In genomic region chr1:182599339-182599738, GRCh38 we compare ENCODE assay signal across 9 cellular contexts. TPM values are rescaled to one million over a fixed set of nuclear protein-coding genes. Genes with fewer than 3 reads are reported as not detected.
DNase-seq lines count a peak whose midpoint lies in the region; ATAC-seq, FAIRE-seq and TF ChIP-seq lines count a peak whose summit lies in the region.
"Had no signal": no experiment of that assay in that cellular context is flagged by ENCODE, and none has a peak within 500 bp of the region (broad histone marks: within the 10 kb centered on the region; RNA-seq: fewer than 3 reads in every experiment).

No MANE protein-coding gene starts in this region.

- peaks cover 37% of the 10 kb centered on the region for H3K36me3 ChIP-seq in BLaER1

- ATAC-seq in foreskin keratinocyte: peak; percentile 5
- ATAC-seq in HG02981 (IDR thresholded peaks at IDR 0.05; ENCODE audit: unreplicated experiment): no peak

- no peak for FAIRE-seq in GM12891 (lab: Jason Lieb, UNC)

- peak overlapping the region; percentile 94 for H3K4me2 ChIP-seq in BLaER1

- peak; percentile 37 for TF ChIP-seq CTCF in foreskin keratinocyte (conservative IDR thresholded peaks at IDR 0.05)

- H3K27ac ChIP-seq in BLaER1: peak overlapping the region; percentile 4; the same call in 1 of the 2 replicates
- no peak overlapping the region for H3K27ac ChIP-seq in foreskin keratinocyte
- H3K27ac ChIP-seq: esophagus squamous epithelium had no signal

- H3K4me1 ChIP-seq in BLaER1 (peaks cover 58% of the 10 kb centered on the region), foreskin keratinocyte (no peaks in the 10 kb centered on the region)

- DNase-seq in GM12891 (ENCODE audit: insufficient read length, low spot score) (no peak), foreskin keratinocyte (no peak), activated gamma-delta T cell (lab: John Stamatoyannopoulos, UW) (no peak), NCI-H2029 (lab: John Stamatoyannopoulos, UW) (no peak), DMS114 treated with DMSO at 0.1 percent for 48 hours (lab: John Stamatoyannopoulos, UW; ENCODE audit: unreplicated experiment) (no peak)
- DNase-seq in activated CD4-positive, alpha-beta T cell treated with anti-CD3 and anti-CD28 coated beads, Interleukin-2, amount 50 U/mL, for 48 hours: peak; percentile 41 to 49
- DNase-seq: esophagus squamous epithelium had no signal

- TF ChIP-seq POLR2A in GM12891 (IDR thresholded peaks at IDR 0.05; ENCODE audit: low read depth, low read length): no peak; the same call in 1 of the 2 replicates

- H3K4me3 ChIP-seq in BLaER1: no peak overlapping the region
- H3K4me3 ChIP-seq: esophagus squamous epithelium had no signal

- H3K9ac ChIP-seq in BLaER1: no peak overlapping the region

- H3K27me3 ChIP-seq in BLaER1: no peaks in the 10 kb centered on the region
- H3K27me3 ChIP-seq in foreskin keratinocyte: peaks cover 18% of the 10 kb centered on the region
- H3K27me3 ChIP-seq: esophagus squamous epithelium had no signal

- H3K9me3 ChIP-seq in BLaER1: no peaks in the 10 kb centered on the region
- H3K9me3 ChIP-seq: esophagus squamous epithelium had no signal

- H4K20me1 ChIP-seq in BLaER1: peaks cover 42% of the 10 kb centered on the region

TF ChIP-seq in GM12891, 5 proteins besides CTCF, POLR2A, EP300 and RAD21:
- no peak for TF ChIP-seq SPI1 (IDR thresholded peaks at IDR 0.05; ENCODE audit: low read depth, low read length)
- peak; percentile 4; the same call in 1 of the 2 replicates for TF ChIP-seq POLR2AphosphoS5 (IDR thresholded peaks at IDR 0.05; ENCODE audit: low read depth, low read length)
TF ChIP-seq in GM12891: peak in this region for 1.

RNA-seq across cellular contexts. Expression of gene RGS16, which starts 4.8 kb away (rescaled TPM):
- polyA plus RNA-seq in GM12891 (2012; ENCODE audit: low read depth, missing spikeins): 40.3 TPM
- 0.07 and 0.14 TPM in 2 replicates for total RNA-seq in foreskin keratinocyte
- polyA plus RNA-seq in foreskin keratinocyte: 0.06 and 0.10 TPM in 2 replicates

RNA-seq across cellular contexts. Expression of gene RNASEL, which starts 10.3 kb away (rescaled TPM):
- 2.8 TPM for polyA plus RNA-seq in GM12891 (2012; ENCODE audit: low read depth, missing spikeins)
- total RNA-seq in foreskin keratinocyte: 3.2 TPM in 2 replicates
- 1.1 and 1.2 TPM in 2 replicates for polyA plus RNA-seq in foreskin keratinocyte

Comparison
In these comparisons a context has a peak if more than half of its experiments do, and no peak if none do; other contexts are left out.
1. DNase-seq: peak in activated CD4-positive, alpha-beta T cell treated with anti-CD3 and anti-CD28 coated beads, Interleukin-2, amount 50 U/mL, for 48 hours (2 of 2); none in GM12891 (single experiment), foreskin keratinocyte (0 of 2), activated gamma-delta T cell (single experiment), NCI-H2029 (single experiment) and DMS114 treated with DMSO at 0.1 percent for 48 hours (single experiment).